ENCODE assay signal across 8 cellular contexts in genomic region chr3:149277338-149277813, GRCh38. TPM values are rescaled to one million over a fixed set of nuclear protein-coding genes. Genes with fewer than 3 reads are reported as not detected.
A peak's percentile ranks its signal among the peaks of the same experiment; 100 is the strongest.
DNase-seq lines count a peak whose midpoint lies in the region; ATAC-seq and TF ChIP-seq lines count a peak whose summit lies in the region.

No MANE protein-coding gene starts in this region.

- H3K9me3 Mint-ChIP-seq in CD14-positive monocyte = no peaks in the 10 kb centered on the region

- peak overlapping the region; percentile 56 to 88 (median 68) for H3K27ac ChIP-seq in stomach

- peak overlapping the region; percentile 92 to 97 (median 96) for H3K27ac Mint-ChIP-seq in CD14-positive monocyte

- peak overlapping the region; percentile 69 to 96 for H3K4me3 Mint-ChIP-seq in CD14-positive monocyte

- peaks cover 18 to 71% (median 49%) of the 10 kb centered on the region in 4 donors for H3K4me1 ChIP-seq in stomach

- WGBS in stomach, 5 donors = 14 to 32% (median 28%) methylated on average over 3 of the region's 3 CpGs

- no peak for TF ChIP-seq POLR2A in stomach (IDR thresholded peaks at IDR 0.05)

- H3K36me3 ChIP-seq in stomach = no peaks in the 10 kb centered on the region

- no peaks in the 10 kb centered on the region for H3K9me3 ChIP-seq in stomach

- TF ChIP-seq CTCF in CD14-positive monocyte (IDR thresholded peaks at IDR 0.05) (no peak), stomach (IDR thresholded peaks at IDR 0.05) (no peak)

- H3K4me3 ChIP-seq in stomach = no peak overlapping the region

- DNase-seq in CD14-positive monocyte (ENCODE audit: low spot score) (no peak), HS-5 (ENCODE audit: low read depth) (peak; percentile 63), SKM-1 (lab: John Stamatoyannopoulos, UW; ENCODE audit: unreplicated experiment) (peak; percentile 54), fibroblast of peridontal ligament (ENCODE audit: extremely low read depth) (peak; percentile 68), stomach (no peak), DMS 273 (lab: John Stamatoyannopoulos, UW; ENCODE audit: unreplicated experiment) (no peak)

- H3K27me3 ChIP-seq in stomach = no peaks in the 10 kb centered on the region

- peaks cover 16% of the 10 kb centered on the region for H3K4me1 Mint-ChIP-seq in CD14-positive monocyte

- no peak for TF ChIP-seq EP300 in stomach (IDR thresholded peaks at IDR 0.05)

- no peaks in the 10 kb centered on the region for H3K27me3 Mint-ChIP-seq in CD14-positive monocyte (ENCODE audit: low read depth in 3 of 3)

- ATAC-seq in GM19463 (IDR thresholded peaks at IDR 0.05; ENCODE audit: unreplicated experiment) (peak; percentile 67), HG03045 (IDR thresholded peaks at IDR 0.05; ENCODE audit: unreplicated experiment) (no peak)

- H3K36me3 Mint-ChIP-seq in CD14-positive monocyte = no peaks in the 10 kb centered on the region

- intact Hi-C loops in CD14-positive monocyte (cut with micrococcal nuclease) (loop anchor here (5.0 to 10.0 kb wide), 2 partner anchors 65 to 323 kb away; no protein-coding TSS in a partner anchor), stomach (cut with DNase I; ENCODE audit: low total_unique reads) (loop anchor here (10.0 kb wide), 1 partner anchor 323 kb away; no protein-coding TSS in a partner anchor)

RNA-seq across cellular contexts. Expression of gene CP, which starts 55.7 kb away (rescaled TPM):
- polyA plus RNA-seq in CD14-positive monocyte (not detected), stomach (10 to 100 TPM in 2 of 3 donors, under 1 TPM in 1; 0.46 to 15.4 (median 10.1) TPM)
- total RNA-seq in stomach = 1 to 10 TPM in 2 of 5 donors, under 1 TPM in 1, not detected in 2; 0.73 to 7.5 (median 2.8) TPM

RNA-seq across cellular contexts. Expression of gene TM4SF18, which starts 56.1 kb away (rescaled TPM):
- polyA plus RNA-seq in CD14-positive monocyte (not detected), stomach (1 to 10 TPM in 1 of 3 donors, under 1 TPM in 2; 0.45 to 1.2 (median 0.87) TPM)
- total RNA-seq in stomach = 10 to 100 TPM in 1 of 5 donors, 1 to 10 TPM in 3, not detected in 1; 1.8 to 26.1 (median 5.6) TPM

Comparison
In these comparisons a context has a peak if more than half of its experiments do, and no peak if none do; other contexts are left out.
1. DNase-seq: peak in HS-5 (single experiment), SKM-1 (single experiment) and fibroblast of peridontal ligament (single experiment); none in CD14-positive monocyte (single experiment), stomach (single experiment) and DMS 273 (single experiment).